ENCODE assay signal across 1 cellular context in genomic region chr22:33539902-33540751, GRCh38.
TF ChIP-seq lines count a peak whose summit lies in the region.

No MANE protein-coding gene starts in this region.

TF ChIP-seq in HepG2, 621 proteins besides CTCF, POLR2A, EP300 and RAD21 (continued from another document and continues in another):
- TF ChIP-seq, protein P1, sequence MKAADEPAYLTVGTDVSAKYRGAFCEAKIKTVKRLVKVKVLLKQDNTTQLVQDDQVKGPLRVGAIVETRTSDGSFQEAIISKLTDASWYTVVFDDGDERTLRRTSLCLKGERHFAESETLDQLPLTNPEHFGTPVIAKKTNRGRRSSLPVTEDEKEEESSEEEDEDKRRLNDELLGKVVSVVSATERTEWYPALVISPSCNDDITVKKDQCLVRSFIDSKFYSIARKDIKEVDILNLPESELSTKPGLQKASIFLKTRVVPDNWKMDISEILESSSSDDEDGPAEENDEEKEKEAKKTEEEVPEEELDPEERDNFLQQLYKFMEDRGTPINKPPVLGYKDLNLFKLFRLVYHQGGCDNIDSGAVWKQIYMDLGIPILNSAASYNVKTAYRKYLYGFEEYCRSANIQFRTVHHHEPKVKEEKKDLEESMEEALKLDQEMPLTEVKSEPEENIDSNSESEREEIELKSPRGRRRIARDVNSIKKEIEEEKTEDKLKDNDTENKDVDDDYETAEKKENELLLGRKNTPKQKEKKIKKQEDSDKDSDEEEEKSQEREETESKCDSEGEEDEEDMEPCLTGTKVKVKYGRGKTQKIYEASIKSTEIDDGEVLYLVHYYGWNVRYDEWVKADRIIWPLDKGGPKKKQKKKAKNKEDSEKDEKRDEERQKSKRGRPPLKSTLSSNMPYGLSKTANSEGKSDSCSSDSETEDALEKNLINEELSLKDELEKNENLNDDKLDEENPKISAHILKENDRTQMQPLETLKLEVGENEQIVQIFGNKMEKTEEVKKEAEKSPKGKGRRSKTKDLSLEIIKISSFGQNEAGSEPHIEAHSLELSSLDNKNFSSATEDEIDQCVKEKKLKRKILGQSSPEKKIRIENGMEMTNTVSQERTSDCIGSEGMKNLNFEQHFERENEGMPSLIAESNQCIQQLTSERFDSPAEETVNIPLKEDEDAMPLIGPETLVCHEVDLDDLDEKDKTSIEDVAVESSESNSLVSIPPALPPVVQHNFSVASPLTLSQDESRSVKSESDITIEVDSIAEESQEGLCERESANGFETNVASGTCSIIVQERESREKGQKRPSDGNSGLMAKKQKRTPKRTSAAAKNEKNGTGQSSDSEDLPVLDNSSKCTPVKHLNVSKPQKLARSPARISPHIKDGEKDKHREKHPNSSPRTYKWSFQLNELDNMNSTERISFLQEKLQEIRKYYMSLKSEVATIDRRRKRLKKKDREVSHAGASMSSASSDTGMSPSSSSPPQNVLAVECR (CRISPR knock-in tag; IDR thresholded peaks at IDR 0.05; ENCODE audit: borderline replicate concordance), result peak; percentile 27; the same call in 1 of the 2 replicates
- no peak for TF ChIP-seq BORCS8-MEF2B (CRISPR knock-in tag; IDR thresholded peaks at IDR 0.05)
- no peak for TF ChIP-seq LBX2 (CRISPR knock-in tag; IDR thresholded peaks at IDR 0.05; ENCODE audit: borderline replicate concordance)
- no peak for TF ChIP-seq HES4 (CRISPR knock-in tag; IDR thresholded peaks at IDR 0.05; ENCODE audit: borderline replicate concordance)
- TF ChIP-seq, protein P2, sequence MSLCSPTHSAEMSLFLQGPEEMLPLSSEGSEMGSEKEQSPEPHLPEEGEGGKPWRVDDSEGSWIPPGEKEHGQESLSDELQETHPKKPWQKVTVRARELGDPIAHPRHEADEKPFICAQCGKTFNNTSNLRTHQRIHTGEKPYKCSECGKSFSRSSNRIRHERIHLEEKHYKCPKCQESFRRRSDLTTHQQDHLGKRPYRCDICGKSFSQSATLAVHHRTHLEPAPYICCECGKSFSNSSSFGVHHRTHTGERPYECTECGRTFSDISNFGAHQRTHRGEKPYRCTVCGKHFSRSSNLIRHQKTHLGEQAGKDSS (CRISPR knock-in tag; IDR thresholded peaks at IDR 0.05; ENCODE audit: borderline replicate concordance, low read depth), result no peak
- no peak for TF ChIP-seq ELF1 (CRISPR knock-in tag; IDR thresholded peaks at IDR 0.05)
- peak; percentile 72; the same call in 1 of the 2 replicates for TF ChIP-seq FOXK1 (CRISPR knock-in tag; IDR thresholded peaks at IDR 0.05; ENCODE audit: borderline replicate concordance, low read depth)
- TF ChIP-seq GATAD2A (CRISPR knock-in tag; IDR thresholded peaks at IDR 0.05), result peak; percentile 72
- TF ChIP-seq, protein P3, sequence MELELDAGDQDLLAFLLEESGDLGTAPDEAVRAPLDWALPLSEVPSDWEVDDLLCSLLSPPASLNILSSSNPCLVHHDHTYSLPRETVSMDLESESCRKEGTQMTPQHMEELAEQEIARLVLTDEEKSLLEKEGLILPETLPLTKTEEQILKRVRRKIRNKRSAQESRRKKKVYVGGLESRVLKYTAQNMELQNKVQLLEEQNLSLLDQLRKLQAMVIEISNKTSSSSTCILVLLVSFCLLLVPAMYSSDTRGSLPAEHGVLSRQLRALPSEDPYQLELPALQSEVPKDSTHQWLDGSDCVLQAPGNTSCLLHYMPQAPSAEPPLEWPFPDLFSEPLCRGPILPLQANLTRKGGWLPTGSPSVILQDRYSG (CRISPR knock-in tag; IDR thresholded peaks at IDR 0.05), result no peak
- TF ChIP-seq NR2F1 (CRISPR knock-in tag; IDR thresholded peaks at IDR 0.05), result peak; percentile 65 to 92; a peak in 3 of 4 replicates
- peak; percentile 60; the same call in 1 of the 2 replicates for TF ChIP-seq NFKB2 (CRISPR knock-in tag; IDR thresholded peaks at IDR 0.05; ENCODE audit: borderline replicate concordance)
- TF ChIP-seq ZNF878 (CRISPR knock-in tag; IDR thresholded peaks at IDR 0.05), result no peak
- no peak for TF ChIP-seq SNRNP70 (IDR thresholded peaks at IDR 0.05; ENCODE audit: low read depth, low read length)
- TF ChIP-seq ZFY (CRISPR knock-in tag; IDR thresholded peaks at IDR 0.05), result peak; percentile 40; the same call in 1 of the 2 replicates
- TF ChIP-seq ZNF10 (CRISPR knock-in tag; IDR thresholded peaks at IDR 0.05; ENCODE audit: borderline replicate concordance, low read depth), result no peak
- no peak for TF ChIP-seq CEBPB (IDR thresholded peaks at IDR 0.05; ENCODE audit: borderline replicate concordance, low read depth, low read length)
- peak in 1 of 2 experiments; percentile 24; a peak in 1 of 4 replicates for TF ChIP-seq ATF4 (CRISPR knock-in tag; IDR thresholded peaks at IDR 0.05)
- no peak for TF ChIP-seq PREB (CRISPR knock-in tag; IDR thresholded peaks at IDR 0.05)
- no peak; the same call in 1 of the 2 replicates for TF ChIP-seq ZNF724P (CRISPR knock-in tag; IDR thresholded peaks at IDR 0.05; ENCODE audit: borderline replicate concordance)
- no peak; the same call in 1 of the 2 replicates for TF ChIP-seq JDP2 (CRISPR knock-in tag; IDR thresholded peaks at IDR 0.05; ENCODE audit: borderline replicate concordance)
- no peak for TF ChIP-seq SMYD3 (CRISPR knock-in tag; IDR thresholded peaks at IDR 0.05)
- no peak; the same call in 1 of the 2 replicates for TF ChIP-seq E2F2 (CRISPR knock-in tag; IDR thresholded peaks at IDR 0.05; ENCODE audit: borderline replicate concordance)
- no peak for TF ChIP-seq ZNF737 (CRISPR knock-in tag; IDR thresholded peaks at IDR 0.05; ENCODE audit: borderline replicate concordance)
- no peak for TF ChIP-seq KLF12 (CRISPR knock-in tag; IDR thresholded peaks at IDR 0.05; ENCODE audit: borderline replicate concordance)
- no peak for TF ChIP-seq SETDB1 (CRISPR knock-in tag; IDR thresholded peaks at IDR 0.05; ENCODE audit: borderline replicate concordance)
- TF ChIP-seq, protein P4, sequence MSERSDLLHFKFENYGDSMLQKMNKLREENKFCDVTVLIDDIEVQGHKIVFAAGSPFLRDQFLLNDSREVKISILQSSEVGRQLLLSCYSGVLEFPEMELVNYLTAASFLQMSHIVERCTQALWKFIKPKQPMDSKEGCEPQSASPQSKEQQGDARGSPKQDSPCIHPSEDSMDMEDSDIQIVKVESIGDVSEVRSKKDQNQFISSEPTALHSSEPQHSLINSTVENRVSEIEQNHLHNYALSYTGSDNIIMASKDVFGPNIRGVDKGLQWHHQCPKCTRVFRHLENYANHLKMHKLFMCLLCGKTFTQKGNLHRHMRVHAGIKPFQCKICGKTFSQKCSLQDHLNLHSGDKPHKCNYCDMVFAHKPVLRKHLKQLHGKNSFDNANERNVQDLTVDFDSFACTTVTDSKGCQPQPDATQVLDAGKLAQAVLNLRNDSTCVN (CRISPR knock-in tag; IDR thresholded peaks at IDR 0.05; ENCODE audit: borderline replicate concordance), result no peak; the same call in 1 of the 2 replicates
- TF ChIP-seq, protein P5, sequence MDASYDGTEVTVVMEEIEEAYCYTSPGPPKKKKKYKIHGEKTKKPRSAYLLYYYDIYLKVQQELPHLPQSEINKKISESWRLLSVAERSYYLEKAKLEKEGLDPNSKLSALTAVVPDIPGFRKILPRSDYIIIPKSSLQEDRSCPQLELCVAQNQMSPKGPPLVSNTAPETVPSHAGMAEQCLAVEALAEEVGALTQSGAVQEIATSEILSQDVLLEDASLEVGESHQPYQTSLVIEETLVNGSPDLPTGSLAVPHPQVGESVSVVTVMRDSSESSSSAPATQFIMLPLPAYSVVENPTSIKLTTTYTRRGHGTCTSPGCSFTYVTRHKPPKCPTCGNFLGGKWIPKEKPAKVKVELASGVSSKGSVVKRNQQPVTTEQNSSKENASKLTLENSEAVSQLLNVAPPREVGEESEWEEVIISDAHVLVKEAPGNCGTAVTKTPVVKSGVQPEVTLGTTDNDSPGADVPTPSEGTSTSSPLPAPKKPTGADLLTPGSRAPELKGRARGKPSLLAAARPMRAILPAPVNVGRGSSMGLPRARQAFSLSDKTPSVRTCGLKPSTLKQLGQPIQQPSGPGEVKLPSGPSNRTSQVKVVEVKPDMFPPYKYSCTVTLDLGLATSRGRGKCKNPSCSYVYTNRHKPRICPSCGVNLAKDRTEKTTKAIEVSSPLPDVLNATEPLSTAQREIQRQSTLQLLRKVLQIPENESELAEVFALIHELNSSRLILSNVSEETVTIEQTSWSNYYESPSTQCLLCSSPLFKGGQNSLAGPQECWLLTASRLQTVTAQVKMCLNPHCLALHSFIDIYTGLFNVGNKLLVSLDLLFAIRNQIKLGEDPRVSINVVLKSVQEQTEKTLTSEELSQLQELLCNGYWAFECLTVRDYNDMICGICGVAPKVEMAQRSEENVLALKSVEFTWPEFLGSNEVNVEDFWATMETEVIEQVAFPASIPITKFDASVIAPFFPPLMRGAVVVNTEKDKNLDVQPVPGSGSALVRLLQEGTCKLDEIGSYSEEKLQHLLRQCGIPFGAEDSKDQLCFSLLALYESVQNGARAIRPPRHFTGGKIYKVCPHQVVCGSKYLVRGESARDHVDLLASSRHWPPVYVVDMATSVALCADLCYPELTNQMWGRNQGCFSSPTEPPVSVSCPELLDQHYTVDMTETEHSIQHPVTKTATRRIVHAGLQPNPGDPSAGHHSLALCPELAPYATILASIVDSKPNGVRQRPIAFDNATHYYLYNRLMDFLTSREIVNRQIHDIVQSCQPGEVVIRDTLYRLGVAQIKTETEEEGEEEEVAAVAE (CRISPR knock-in tag; IDR thresholded peaks at IDR 0.05; ENCODE audit: borderline replicate concordance), result peak; percentile 62; the same call in 1 of the 2 replicates
- TF ChIP-seq SNAI1 (CRISPR knock-in tag; IDR thresholded peaks at IDR 0.05; ENCODE audit: borderline replicate concordance), result no peak
- no peak; the same call in 1 of the 2 replicates for TF ChIP-seq SMAD3 (CRISPR knock-in tag; IDR thresholded peaks at IDR 0.05)
- TF ChIP-seq ZNF552 (CRISPR knock-in tag; IDR thresholded peaks at IDR 0.05; ENCODE audit: borderline replicate concordance), result 0 out of 2 replicates have a peak, but pooled peaks have one; percentile 6
- TF ChIP-seq NFIC (IDR thresholded peaks at IDR 0.05; ENCODE audit: low read length), result peak; percentile 97
- no peak for TF ChIP-seq ZNF20 (CRISPR knock-in tag; IDR thresholded peaks at IDR 0.05)
- peak; percentile 33; the same call in 1 of the 2 replicates for TF ChIP-seq TFDP1 (CRISPR knock-in tag; IDR thresholded peaks at IDR 0.05; ENCODE audit: borderline replicate concordance)
- TF ChIP-seq FOSL2 (CRISPR knock-in tag; IDR thresholded peaks at IDR 0.05), result peak; percentile 88
- TF ChIP-seq ZNF451 (CRISPR knock-in tag; IDR thresholded peaks at IDR 0.05), result no peak
- peak; percentile 83; the same call in 1 of the 2 replicates for TF ChIP-seq ZNF501 (CRISPR knock-in tag; IDR thresholded peaks at IDR 0.05)
- peak; percentile 2; the same call in 1 of the 2 replicates for TF ChIP-seq DMAP1 (CRISPR knock-in tag; IDR thresholded peaks at IDR 0.05)
- peak; percentile 99 for TF ChIP-seq PAXIP1 (CRISPR knock-in tag; conservative IDR thresholded peaks at IDR 0.05)
- TF ChIP-seq ZNF430 (CRISPR knock-in tag; IDR thresholded peaks at IDR 0.05), result peak; percentile 39
- peak; percentile 64; the same call in 1 of the 2 replicates for TF ChIP-seq ZNF543 (CRISPR knock-in tag; IDR thresholded peaks at IDR 0.05)
